ENCODE assay signal across 10 cellular contexts in genomic region chr19:39372941-39373340, GRCh38. TPM values are rescaled to one million over a fixed set of nuclear protein-coding genes. Genes with fewer than 3 reads are reported as not detected.
DNase-seq lines count a peak whose midpoint lies in the region; ATAC-seq, FAIRE-seq and TF ChIP-seq lines count a peak whose summit lies in the region.
"Had no signal": no experiment of that assay in that cellular context is flagged by ENCODE, and none has a peak within 500 bp of the region (broad histone marks: within the 10 kb centered on the region; RNA-seq: fewer than 3 reads in every experiment).

No MANE protein-coding gene starts in this region.

- H3K27me3 ChIP-seq in astrocyte (ENCODE audit: insufficient read depth, low read length) (no peaks in the 10 kb centered on the region), left ventricle myocardium inferior (ENCODE audit: low read depth) (no peaks in the 10 kb centered on the region), gastrocnemius medialis (no peaks in the 10 kb centered on the region)
- H3K27me3 ChIP-seq: cardiac muscle cell had no signal

- H3K9me3 ChIP-seq in astrocyte (ENCODE audit: insufficient read depth, low read depth, low read length) (no peaks in the 10 kb centered on the region), left ventricle myocardium inferior (replicated peaks) (no peaks in the 10 kb centered on the region), gastrocnemius medialis (no peaks in the 10 kb centered on the region)

- H3K4me3 ChIP-seq in AG10803 (ENCODE audit: low read length) (peak overlapping the region; percentile 20; the same call in 1 of the 2 replicates), astrocyte (ENCODE audit: insufficient read depth, low read depth, low read length) (no peak overlapping the region), left ventricle myocardium inferior (peak overlapping the region; percentile 19), gastrocnemius medialis (peak overlapping the region in 2 of 4 donors; percentile 4 to 14)
- H3K4me3 ChIP-seq: cardiac muscle cell had no signal

- TF ChIP-seq CTCF in AG10803 (conservative IDR thresholded peaks at IDR 0.05; ENCODE audit: low read length) (no peak), astrocyte (IDR thresholded peaks at IDR 0.05; ENCODE audit: insufficient read depth, low read depth, low read length) (no peak), left ventricle myocardium inferior (IDR thresholded peaks at IDR 0.05; ENCODE audit: borderline replicate concordance) (no peak), gastrocnemius medialis (IDR thresholded peaks at IDR 0.05 in 4 of 5, conservative IDR thresholded peaks at IDR 0.05 in 1 of 5) (no peak)

- peak; percentile 19 to 21 for ATAC-seq in gastrocnemius medialis
- ATAC-seq in HG03432 (IDR thresholded peaks at IDR 0.05; ENCODE audit: unreplicated experiment), result no peak
- ATAC-seq in GM19328 (IDR thresholded peaks at IDR 0.05; ENCODE audit: unreplicated experiment), result no peak
- ATAC-seq in GM21737 (IDR thresholded peaks at IDR 0.05; ENCODE audit: unreplicated experiment), result no peak

- peak overlapping the region; percentile 65 for H3K4me2 ChIP-seq in astrocyte (ENCODE audit: low read length)

- no peak for FAIRE-seq in astrocyte (lab: Jason Lieb, UNC)

- H3K27ac ChIP-seq in astrocyte (ENCODE audit: low read depth, low read length) (peak overlapping the region; percentile 83), left ventricle myocardium inferior (replicated peaks) (peak overlapping the region; percentile 90), gastrocnemius medialis (peak overlapping the region; percentile 78 to 91 (median 86))
- H3K27ac ChIP-seq: cardiac muscle cell had no signal

- H3K79me2 ChIP-seq in astrocyte (ENCODE audit: insufficient read depth, low read length), result peaks cover 5% of the 10 kb centered on the region

- H3K36me3 Mint-ChIP-seq in astrocyte (ENCODE audit: low read depth, unreplicated experiment), result peaks cover 44% of the 10 kb centered on the region

- peaks cover 21% of the 10 kb centered on the region for H4K20me1 ChIP-seq in astrocyte (ENCODE audit: insufficient read depth, low read length)

- H3K4me1 ChIP-seq in astrocyte (ENCODE audit: insufficient read depth, low read length) (peaks cover 15% of the 10 kb centered on the region), left ventricle myocardium inferior (peaks cover 24% of the 10 kb centered on the region), gastrocnemius medialis (peaks cover 19 to 21% of the 10 kb centered on the region in 2 donors)

- H3K9ac ChIP-seq in astrocyte (ENCODE audit: low read length), result peak overlapping the region; percentile 70

- no peaks in the 10 kb centered on the region for H3K9me3 Mint-ChIP-seq in astrocyte (ENCODE audit: unreplicated experiment)
- H3K9me3 Mint-ChIP-seq: IgD-negative memory B cell had no signal

- in situ Hi-C loops in gastrocnemius medialis (cut with MboI; ENCODE audit: low sequenced_read_pairs in 4 of 4), result no loop called here

- intact Hi-C loops in left ventricle myocardium inferior (cut with micrococcal nuclease), result no loop called here
- intact Hi-C loops in gastrocnemius medialis (cut with DNase I; ENCODE audit: low total_unique reads), result no loop called here

- peaks cover 44% of the 10 kb centered on the region for H3K36me3 ChIP-seq in astrocyte (ENCODE audit: insufficient read depth, low read length)
- peaks cover 72% of the 10 kb centered on the region for H3K36me3 ChIP-seq in left ventricle myocardium inferior
- peaks cover 0 to 52% of the 10 kb centered on the region in 2 donors for H3K36me3 ChIP-seq in gastrocnemius medialis

- no peak for TF ChIP-seq POLR2A in gastrocnemius medialis (IDR thresholded peaks at IDR 0.05)

- H3K4me3 Mint-ChIP-seq in astrocyte (ENCODE audit: unreplicated experiment), result no peak overlapping the region
- H3K4me3 Mint-ChIP-seq: IgD-negative memory B cell had no signal

- no peak overlapping the region for H3K27ac Mint-ChIP-seq in astrocyte (ENCODE audit: unreplicated experiment)

- peak; percentile 57 for DNase-seq in AG10803 (ENCODE audit: low read depth)
- DNase-seq in astrocyte (ENCODE audit: low read depth), result no peak
- DNase-seq in left ventricle myocardium inferior, result no peak
- no peak for DNase-seq in gastrocnemius medialis
- DNase-seq in NCI-H2081 (lab: John Stamatoyannopoulos, UW), result no peak

- no peak overlapping the region for H2AFZ ChIP-seq in astrocyte (ENCODE audit: low read depth, low read length)

- H3K27me3 Mint-ChIP-seq in astrocyte (ENCODE audit: low read depth, unreplicated experiment), result no peaks in the 10 kb centered on the region
- H3K27me3 Mint-ChIP-seq: IgD-negative memory B cell had no signal

- H3K4me1 Mint-ChIP-seq in astrocyte (ENCODE audit: low read depth, unreplicated experiment), result peaks cover 3% of the 10 kb centered on the region

RNA-seq across cellular contexts. Expression of gene PAF1, which starts 18.0 kb away (rescaled TPM):
- total RNA-seq in astrocyte, result 42.0 and 43.2 TPM in 2 replicates
- 33.2 TPM for total RNA-seq in left ventricle myocardium inferior
- total RNA-seq in gastrocnemius medialis, result 10 to 100 TPM; 48.1 to 65.3 (median 50.2) TPM

RNA-seq across cellular contexts. Expression of gene MED29, which starts 18.2 kb away (rescaled TPM):
- total RNA-seq in astrocyte (27.0 and 29.9 TPM in 2 replicates), left ventricle myocardium inferior (25.7 TPM), gastrocnemius medialis (10 to 100 TPM; 25.5 to 48.1 (median 37.7) TPM)

RNA-seq across cellular contexts. Expression of gene SAMD4B, which starts 30.7 kb away (rescaled TPM):
- total RNA-seq in astrocyte (95.0 and 98.6 TPM in 2 replicates), left ventricle myocardium inferior (47.9 TPM), gastrocnemius medialis (10 to 100 TPM; 30.9 to 63.7 (median 59.2) TPM)

RNA-seq across cellular contexts. Expression of gene ZFP36, which starts 33.7 kb away (rescaled TPM):
- total RNA-seq in astrocyte (21.6 and 28.0 TPM in 2 replicates), left ventricle myocardium inferior (34.8 TPM), gastrocnemius medialis (100 to 1,000 TPM in 2 of 4 donors, 10 to 100 TPM in 2; 72.2 to 202 (median 132) TPM)

RNA-seq across cellular contexts. Expression of gene GMFG, which starts 37.1 kb away (rescaled TPM):
- total RNA-seq in astrocyte, result 0.79 and 1.1 TPM in 2 replicates
- 15.6 TPM for total RNA-seq in left ventricle myocardium inferior
- total RNA-seq in gastrocnemius medialis, result 1 to 10 TPM; 2.3 to 5.4 (median 3.7) TPM
- total RNA-seq: cardiac muscle cell had no signal

Comparison
In these comparisons a context has a peak if more than half of its experiments do, and no peak if none do; other contexts are left out.
1. ATAC-seq: peak in gastrocnemius medialis (2 of 2); none in HG03432 (single experiment), GM19328 (single experiment) and GM21737 (single experiment).
2. Peak in every context shown above with its lines, with median percentiles within 50 percentile points of each other: H3K27ac ChIP-seq.